Comparison of ENCODE assay signal across 9 cellular contexts in the genomic region with DNA sequence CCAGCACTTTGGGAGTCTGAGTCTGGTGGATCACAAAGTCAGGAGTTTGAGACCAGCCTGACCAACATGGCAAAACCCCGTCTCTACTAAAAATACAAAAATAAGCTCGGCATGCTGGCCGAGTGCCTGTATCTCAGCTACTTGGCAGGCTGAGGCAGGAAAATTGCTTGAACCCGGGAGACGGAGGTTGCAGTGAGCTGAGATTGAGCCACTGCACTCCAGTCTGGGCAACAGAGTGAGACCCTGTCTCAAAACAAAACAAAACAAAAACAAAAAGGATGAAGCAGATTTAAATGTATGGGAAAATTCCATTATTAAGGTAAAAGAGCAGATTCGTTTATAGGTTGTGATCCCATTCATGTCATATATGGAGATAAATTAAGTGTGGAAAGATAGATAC. TPM values are rescaled to one million over a fixed set of nuclear protein-coding genes. Genes with fewer than 3 reads are reported as not detected.
"Had no signal": no experiment of that assay in that cellular context is flagged by ENCODE, and none has a peak within 500 bp of the region (broad histone marks: within the 10 kb centered on the region; RNA-seq: fewer than 3 reads in every experiment).

No MANE protein-coding gene starts in this region.

RNA-seq across cellular contexts. Expression of a gene that starts 17.1 kb away (rescaled TPM):
- total RNA-seq: LHCN-M2, MCF 10A, NCI-H460, OCI-LY7, PC-9, Right ventricle myocardium inferior, RPMI7951, SJCRH30, SK-MEL-5 had no signal

RNA-seq across cellular contexts. Expression of a gene that starts 41.3 kb away (rescaled TPM):
- total RNA-seq: LHCN-M2, MCF 10A, NCI-H460, OCI-LY7, PC-9, Right ventricle myocardium inferior, RPMI7951, SJCRH30, SK-MEL-5 had no signal

RNA-seq across cellular contexts. Expression of a gene that starts 59.1 kb away (rescaled TPM):
- total RNA-seq: LHCN-M2, MCF 10A, NCI-H460, OCI-LY7, PC-9, Right ventricle myocardium inferior, RPMI7951, SJCRH30, SK-MEL-5 had no signal
